In genomic region chr3:54710954-54711353, GRCh38 we compare ENCODE assay signal across 22 cellular contexts.
"Had no signal": no experiment of that assay in that cellular context is flagged by ENCODE, and none has a peak within 500 bp of the region (broad histone marks: within the 10 kb centered on the region; RNA-seq: fewer than 3 reads in every experiment).

No MANE protein-coding gene starts in this region.

- H3K4me2 ChIP-seq: smooth muscle cell had no signal

- H3K4me1 ChIP-seq: suprapubic skin, thyroid gland, upper lobe of left lung, uterus had no signal

- H3K27me3 ChIP-seq: heart right ventricle, ovary, right atrium auricular region, suprapubic skin, thyroid gland, upper lobe of left lung, uterus had no signal

- H3K27ac ChIP-seq: coronary artery, heart right ventricle, left ventricle myocardium inferior, ovary, right atrium auricular region, suprapubic skin, thyroid gland, upper lobe of left lung, uterus had no signal

- H3K36me3 ChIP-seq: heart right ventricle, left ventricle myocardium inferior, ovary, right atrium auricular region, suprapubic skin, thyroid gland, upper lobe of left lung, uterus had no signal

- DNase-seq: effector CD4-positive, alpha-beta T cell; endodermal cell; erythroblast; foreskin melanocyte; heart right ventricle; islet precursor cell; left ventricle myocardium inferior; mesendoderm; naive thymus-derived CD8-positive, alpha-beta T cell; nucleus accumbens; ovary; stimulated activated CD4-positive, alpha-beta T cell treated with anti-CD3 and anti-CD28 coated beads, Interleukin-2, amount 100 ng/mL, for 48 hours; stimulated activated naive CD8-positive, alpha-beta T cell treated with anti-CD3 and anti-CD28 coated beads, Interleukin-15, Interleukin-2, amounts not matched to agents 100 U/mL and 50 U/mL, for 24 hours; thyroid gland; upper lobe of left lung; uterus had no signal

- H3K4me3 ChIP-seq: coronary artery, heart right ventricle, left ventricle myocardium inferior, lung, ovary, right atrium auricular region, smooth muscle cell, suprapubic skin, thyroid gland, upper lobe of left lung, uterus had no signal

- ATAC-seq: heart right ventricle; naive thymus-derived CD8-positive, alpha-beta T cell; stimulated activated naive CD8-positive, alpha-beta T cell treated with anti-CD3 and anti-CD28 coated beads, Interleukin-15, Interleukin-2, amounts not matched to agents 100 U/mL and 50 U/mL, for 24 hours had no signal

- H3K9me3 ChIP-seq: left ventricle myocardium inferior, ovary, right atrium auricular region, suprapubic skin, thyroid gland, upper lobe of left lung, uterus had no signal

- FAIRE-seq: endothelial cell of umbilical vein had no signal
